ENCODE assay signal across 20 cellular contexts in genomic region chr12:128606538-128606937, GRCh38.
"Had no signal": no experiment of that assay in that cellular context is flagged by ENCODE, and none has a peak within 500 bp of the region (broad histone marks: within the 10 kb centered on the region; RNA-seq: fewer than 3 reads in every experiment).

No MANE protein-coding gene starts in this region.

- ATAC-seq: effector memory CD8-positive, alpha-beta T cell; left lobe of liver; naive thymus-derived CD8-positive, alpha-beta T cell; sciatic nerve; stimulated activated naive B cell treated with anti-CD40 and anti-IgM and Interleukin-4, amounts not matched to agents 10 μg/mL and 1 μg/mL and 100 μg/mL, for 72 hours had no signal

- H3K27ac Mint-ChIP-seq: memory B cell; naive thymus-derived CD8-positive, alpha-beta T cell; nephron progenitor cell; stimulated activated naive B cell treated with anti-CD40 and anti-IgM and Interleukin-4, amounts not matched to agents 10 μg/mL and 1 μg/mL and 100 μg/mL, for 72 hours; stimulated activated naive CD8-positive, alpha-beta T cell treated with anti-CD3 and anti-CD28 coated beads, Interleukin-15, Interleukin-2, amounts not matched to agents 100 ng/mL and 50 ng/mL, for 24 hours had no signal

- H3K9me3 ChIP-seq: prostate gland, right atrium auricular region, upper lobe of left lung had no signal

- H3K36me3 ChIP-seq: esophagus squamous epithelium, prostate gland, right atrium auricular region, upper lobe of left lung had no signal

- H3K36me3 Mint-ChIP-seq: memory B cell; naive thymus-derived CD8-positive, alpha-beta T cell; stimulated activated naive B cell treated with anti-CD40 and anti-IgM and Interleukin-4, amounts not matched to agents 10 μg/mL and 1 μg/mL and 100 μg/mL, for 72 hours had no signal

- DNase-seq: cortex of kidney; effector memory CD8-positive, alpha-beta T cell; erythroblast; esophagus squamous epithelium; foreskin melanocyte; midbrain; naive thymus-derived CD8-positive, alpha-beta T cell; nephron progenitor cell; nucleus accumbens; stimulated activated CD4-positive, alpha-beta T cell treated with anti-CD3 and anti-CD28 coated beads, Interleukin-15, amount 100 ng/mL, for 24 hours; stimulated activated CD4-positive, alpha-beta T cell treated with anti-CD3 and anti-CD28 coated beads, Interleukin-2, amount 100 ng/mL, for 48 hours; stimulated activated naive B cell treated with anti-CD40 and anti-IgM and Interleukin-4, amounts not matched to agents 10 μg/mL and 1 μg/mL and 100 μg/mL, for 72 hours; upper lobe of left lung had no signal

- H3K27me3 ChIP-seq: esophagus squamous epithelium, right atrium auricular region, upper lobe of left lung had no signal

- H3K4me3 ChIP-seq: esophagus squamous epithelium, lung, prostate gland, right atrium auricular region, upper lobe of left lung had no signal

- H3K27ac ChIP-seq: esophagus squamous epithelium, prostate gland, right atrium auricular region, upper lobe of left lung had no signal

- H3K9me3 Mint-ChIP-seq: effector memory CD8-positive, alpha-beta T cell; memory B cell; nephron progenitor cell; stimulated activated naive CD8-positive, alpha-beta T cell treated with anti-CD3 and anti-CD28 coated beads, Interleukin-15, Interleukin-2, amounts not matched to agents 100 ng/mL and 50 ng/mL, for 24 hours had no signal

- H3K4me1 ChIP-seq: esophagus squamous epithelium, prostate gland, right atrium auricular region, upper lobe of left lung had no signal
